Comparison of ENCODE assay signal across 8 cellular contexts in genomic region chr13:33125821-33126570, GRCh38.
A peak's percentile ranks its signal among the peaks of the same experiment; 100 is the strongest.
DNase-seq lines count a peak whose midpoint lies in the region; ATAC-seq and TF ChIP-seq lines count a peak whose summit lies in the region.

No MANE protein-coding gene starts in this region.

- 21 to 27% methylated on average over 5 to 9 of the region's 10 CpGs for WGBS in gastroesophageal sphincter (ENCODE audit: low coverage in 1 of 2), 2 donors
- WGBS in psoas muscle, 3 donors: 20 to 32% (median 21%) methylated on average over 10 of the region's 10 CpGs

- CTCF ChIA-PET in RWPE1 (lab: Yijun Ruan, JAX): no interaction called here

- H3K4me1 ChIP-seq in gastroesophageal sphincter (peaks cover 14 to 82% (median 31%) of the 10 kb centered on the region in 3 donors), psoas muscle (peaks cover 33% of the 10 kb centered on the region)

- TF ChIP-seq EP300 in gastroesophageal sphincter (IDR thresholded peaks at IDR 0.05): no peak

- no peak for TF ChIP-seq CTCF in RWPE1 (conservative IDR thresholded peaks at IDR 0.05; ENCODE audit: low read depth)
- TF ChIP-seq CTCF in gastroesophageal sphincter (IDR thresholded peaks at IDR 0.05): no peak
- no peak for TF ChIP-seq CTCF in psoas muscle (IDR thresholded peaks at IDR 0.05)

- H3K9me3 ChIP-seq in gastroesophageal sphincter (no peaks in the 10 kb centered on the region), psoas muscle (no peaks in the 10 kb centered on the region)

- H3K4me3 ChIP-seq in gastroesophageal sphincter: no peak overlapping the region
- peak overlapping the region; percentile 31 for H3K4me3 ChIP-seq in psoas muscle

- H3K27ac ChIP-seq in RWPE1: peak overlapping the region; percentile 79
- H3K27ac ChIP-seq in gastroesophageal sphincter: peak overlapping the region; percentile 24 to 90 (median 79)
- peak overlapping the region; percentile 83 for H3K27ac ChIP-seq in psoas muscle

- H3K36me3 ChIP-seq in gastroesophageal sphincter (peaks cover 0 to 60% of the 10 kb centered on the region in 2 donors), psoas muscle (ENCODE audit: insufficient read depth in 1 of 2, low read depth in 1 of 2) (peaks cover 0 to 24% of the 10 kb centered on the region in 2 donors)

- H3K27me3 ChIP-seq in gastroesophageal sphincter (no peaks in the 10 kb centered on the region), psoas muscle (ENCODE audit: insufficient read depth in 3 of 3, low read length in 2 of 3) (no peaks in the 10 kb centered on the region)

- POLR2A ChIA-PET in RWPE1 (lab: Yijun Ruan, JAX; ENCODE audit: low non-redundant PET): no interaction called here

- intact Hi-C loops in psoas muscle (cut with DNase I): loop anchor here (5.0 to 10.0 kb wide), 3 partner anchors 159 to 419 kb away; partner anchors contain the start of gene STARD13 (in 1 of the 2)

- peak; percentile 87 for ATAC-seq in gastroesophageal sphincter
- peak; percentile 91 to 96 (median 94) for ATAC-seq in psoas muscle
- ATAC-seq in GM21619 (IDR thresholded peaks at IDR 0.05; ENCODE audit: unreplicated experiment): no peak

- no peak for TF ChIP-seq POLR2A in gastroesophageal sphincter (IDR thresholded peaks at IDR 0.05)

- DNase-seq in Daoy (ENCODE audit: low read depth) (peak; percentile 90), RWPE1 (ENCODE audit: low spot score) (peak; percentile 92), psoas muscle (peak; percentile 60 to 80), mesenteric fat pad (ENCODE audit: low spot score) (no peak), NCI-H128 (lab: John Stamatoyannopoulos, UW; ENCODE audit: unreplicated experiment) (no peak), middle frontal gyrus (ENCODE audit: extremely low spot score, low spot score) (no peak)

Comparison
In these comparisons a context has a peak if more than half of its experiments do, and no peak if none do; other contexts are left out.
1. DNase-seq: peak in Daoy (single experiment), RWPE1 (single experiment) and psoas muscle (2 of 2); none in mesenteric fat pad (single experiment), NCI-H128 (single experiment) and middle frontal gyrus (single experiment).
2. Peak in every context shown above with its lines, with median percentiles within 50 percentile points of each other: H3K27ac ChIP-seq.